8 cellular contexts compared by ENCODE assay signal in the genomic region with DNA sequence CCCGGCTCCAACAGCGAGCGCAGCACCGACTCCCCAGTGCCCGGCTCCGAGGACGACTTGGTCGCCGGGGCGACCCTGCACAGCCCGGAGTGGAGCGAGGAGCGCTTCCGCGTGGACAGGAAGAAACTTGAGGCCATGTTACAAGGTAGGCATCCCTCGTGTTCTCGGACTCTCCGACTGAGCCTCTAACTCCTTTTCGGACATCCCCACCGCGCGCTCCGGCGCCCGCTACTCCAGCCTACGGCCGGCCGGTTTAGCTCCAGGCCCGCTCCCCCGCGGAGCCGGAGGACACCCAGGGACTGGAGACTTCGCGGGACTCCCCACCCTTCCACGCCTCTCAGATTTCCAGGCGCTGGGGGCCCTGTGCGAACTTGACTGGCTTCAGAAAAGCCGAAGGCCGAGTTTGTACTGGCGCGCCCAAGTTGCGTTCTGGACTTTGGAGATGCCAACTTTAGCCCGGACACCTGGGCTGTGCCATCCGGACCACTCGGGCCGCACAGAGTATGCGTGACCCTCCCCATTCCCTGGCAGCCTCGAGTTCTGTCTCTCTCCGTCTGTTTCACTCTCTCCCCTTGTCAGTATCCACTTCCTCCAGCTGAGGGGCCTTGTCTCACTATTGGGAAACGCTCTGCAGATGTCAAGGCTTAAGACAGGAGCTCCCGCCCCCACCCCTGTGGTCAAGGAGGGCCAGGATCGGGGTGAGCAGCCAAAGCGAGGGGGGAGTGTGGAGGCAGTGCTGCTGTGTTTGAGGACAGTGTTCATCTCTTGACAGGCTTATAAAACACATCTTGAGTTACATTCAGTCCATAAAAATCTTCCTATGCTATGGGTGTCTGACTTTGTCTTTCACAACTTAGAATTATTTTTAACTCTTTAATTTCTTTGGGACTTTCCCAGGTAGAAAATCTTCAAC. TPM values are rescaled to one million over a fixed set of nuclear protein-coding genes. Genes with fewer than 3 reads are reported as not detected.
DNase-seq lines count a peak whose midpoint lies in the region; ATAC-seq, FAIRE-seq and TF ChIP-seq lines count a peak whose summit lies in the region.

No MANE protein-coding gene starts in this region.

- no peak for DNase-seq in activated naive CD4-positive, alpha-beta T cell treated with anti-CD3 and anti-CD28 coated beads for 36 hours
- no peak for DNase-seq in activated naive CD4-positive, alpha-beta T cell treated with anti-CD3 and anti-CD28 coated beads, Interleukin-2, amount 50 U/mL, for 16 hours
- DNase-seq in NOMO-1 (lab: John Stamatoyannopoulos, UW; ENCODE audit: unreplicated experiment in 2 of 2) (peak; percentile 35 to 55), bronchial epithelial cell (ENCODE audit: low read depth) (no peak), immature natural killer cell (no peak), gastrocnemius medialis (peak; percentile 81 to 82)

- H3K36me3 ChIP-seq in bronchial epithelial cell (ENCODE audit: control insufficient read depth, insufficient read depth, low read length) (no peaks in the 10 kb centered on the region), gastrocnemius medialis (no peaks in the 10 kb centered on the region)

- no peaks in the 10 kb centered on the region for H3K36me3 Mint-ChIP-seq in activated naive CD4-positive, alpha-beta T cell treated with anti-CD3 and anti-CD28 coated beads for 36 hours (ENCODE audit: low read depth)
- peaks cover 0 to 5% (median 4%) of the 10 kb centered on the region in 3 donors for H3K36me3 Mint-ChIP-seq in immature natural killer cell

- H3K27me3 ChIP-seq in bronchial epithelial cell (ENCODE audit: control insufficient read depth, insufficient read depth, low read length): no peaks in the 10 kb centered on the region
- no peaks in the 10 kb centered on the region for H3K27me3 ChIP-seq in gastrocnemius medialis

- CTCF ChIA-PET in activated naive CD4-positive, alpha-beta T cell treated with anti-CD3 and anti-CD28 coated beads for 36 hours (lab: Charles Lee): no interaction called here

- intact Hi-C loops in activated naive CD4-positive, alpha-beta T cell treated with anti-CD3 and anti-CD28 coated beads for 36 hours (cut with micrococcal nuclease): loop anchor here (5.0 to 10.0 kb wide), 2 partner anchors 211 to 339 kb away; no protein-coding TSS in a partner anchor
- intact Hi-C loops in gastrocnemius medialis (cut with DNase I; ENCODE audit: low total_unique reads): loop anchor here (1.0 to 10.0 kb wide), 4 partner anchors 99 to 269 kb away; a partner anchor contains a TSS

- H3K4me1 ChIP-seq in gastrocnemius medialis: peaks cover 8 to 12% of the 10 kb centered on the region in 2 donors

- H3K4me3 ChIP-seq in bronchial epithelial cell (ENCODE audit: low read depth, low read length): peak overlapping the region; percentile 69
- peak overlapping the region; percentile 64 to 76 (median 71) for H3K4me3 ChIP-seq in gastrocnemius medialis

- peaks cover 8% of the 10 kb centered on the region for H3K4me1 Mint-ChIP-seq in activated naive CD4-positive, alpha-beta T cell treated with anti-CD3 and anti-CD28 coated beads for 36 hours (ENCODE audit: low read depth)
- H3K4me1 Mint-ChIP-seq in immature natural killer cell: peaks cover 10 to 12% of the 10 kb centered on the region in 2 donors

- no peak for TF ChIP-seq CTCF in bronchial epithelial cell (IDR thresholded peaks at IDR 0.05; ENCODE audit: insufficient read depth, low read length, severe bottlenecking)
- no peak for TF ChIP-seq CTCF in gastrocnemius medialis (IDR thresholded peaks at IDR 0.05 in 4 of 5, conservative IDR thresholded peaks at IDR 0.05 in 1 of 5)

- H3K27ac Mint-ChIP-seq in activated naive CD4-positive, alpha-beta T cell treated with anti-CD3 and anti-CD28 coated beads for 36 hours: no peak overlapping the region
- H3K27ac Mint-ChIP-seq in immature natural killer cell: no peak overlapping the region

- no peak for FAIRE-seq in bronchial epithelial cell (lab: Jason Lieb, UNC)

- TF ChIP-seq POLR2A in gastrocnemius medialis (IDR thresholded peaks at IDR 0.05): peak; percentile 31 to 67

- ATAC-seq in gastrocnemius medialis (peak; percentile 64 to 72), GM21619 (IDR thresholded peaks at IDR 0.05; ENCODE audit: unreplicated experiment) (no peak), HG02981 (IDR thresholded peaks at IDR 0.05; ENCODE audit: unreplicated experiment) (no peak)

- H3K9me3 Mint-ChIP-seq in activated naive CD4-positive, alpha-beta T cell treated with anti-CD3 and anti-CD28 coated beads for 36 hours: no peaks in the 10 kb centered on the region
- peaks cover 0 to 5% (median under 1%) of the 10 kb centered on the region in 6 donors for H3K9me3 Mint-ChIP-seq in immature natural killer cell

- in situ Hi-C loops in gastrocnemius medialis (cut with MboI; ENCODE audit: low sequenced_read_pairs in 4 of 4): loop anchor here in 1 of 4 donors (10.0 kb wide), 1 partner anchor 131 kb away; no protein-coding TSS in a partner anchor

- no peaks in the 10 kb centered on the region for H3K9me3 ChIP-seq in gastrocnemius medialis

- peak overlapping the region; percentile 82 to 86 (median 84) for H3K27ac ChIP-seq in gastrocnemius medialis

- H3K4me3 Mint-ChIP-seq in activated naive CD4-positive, alpha-beta T cell treated with anti-CD3 and anti-CD28 coated beads for 36 hours: peak overlapping the region; percentile 55
- peak overlapping the region; percentile 57 to 73 (median 67) for H3K4me3 Mint-ChIP-seq in immature natural killer cell

- peaks cover 38% of the 10 kb centered on the region for H3K27me3 Mint-ChIP-seq in activated naive CD4-positive, alpha-beta T cell treated with anti-CD3 and anti-CD28 coated beads for 36 hours (ENCODE audit: low read depth)
- H3K27me3 Mint-ChIP-seq in immature natural killer cell (ENCODE audit: low read depth in 3 of 3): peaks cover 0 to 10% (median 3%) of the 10 kb centered on the region in 3 donors

RNA-seq across cellular contexts. Expression of a gene that starts 0.8 kb away (rescaled TPM):
- not detected for total RNA-seq in activated naive CD4-positive, alpha-beta T cell treated with anti-CD3 and anti-CD28 coated beads for 36 hours
- total RNA-seq in bronchial epithelial cell (0.13 and 1.1 TPM in 2 replicates), gastrocnemius medialis (10 to 100 TPM in 2 of 4 donors, 1 to 10 TPM in 2; 4.7 to 29.7 (median 18.0) TPM)
- under 1 TPM in 2 of 3 donors, not detected in 1; 0.08 to 0.11 TPM for polyA plus RNA-seq in immature natural killer cell

Comparison
In these comparisons a context has a peak if more than half of its experiments do, and no peak if none do; other contexts are left out.
1. DNase-seq: peak in NOMO-1 (2 of 2) and gastrocnemius medialis (2 of 2); none in activated naive CD4-positive, alpha-beta T cell treated with anti-CD3 and anti-CD28 coated beads for 36 hours (single experiment), activated naive CD4-positive, alpha-beta T cell treated with anti-CD3 and anti-CD28 coated beads, Interleukin-2, amount 50 U/mL, for 16 hours (single experiment), bronchial epithelial cell (single experiment) and immature natural killer cell (0 of 3).
2. ATAC-seq: peak in gastrocnemius medialis (2 of 2); none in GM21619 (single experiment) and HG02981 (single experiment).